ENCODE assay signal across 20 cellular contexts in genomic region chr7:70779321-70779720, GRCh38.
DNase-seq lines count a peak whose midpoint lies in the region; ATAC-seq and TF ChIP-seq lines count a peak whose summit lies in the region.
"Had no signal": no experiment of that assay in that cellular context is flagged by ENCODE, and none has a peak within 500 bp of the region (broad histone marks: within the 10 kb centered on the region; RNA-seq: fewer than 3 reads in every experiment).

No MANE protein-coding gene starts in this region.

- peaks cover 0 to 2% (median 0%) of the 10 kb centered on the region in 7 donors for H3K9me3 Mint-ChIP-seq in CD4-positive, CD25-positive, alpha-beta regulatory T cell
- no peaks in the 10 kb centered on the region for H3K9me3 Mint-ChIP-seq in T-cell
- H3K9me3 Mint-ChIP-seq: brain, endodermal cell had no signal

- H3K36me3 Mint-ChIP-seq in CD4-positive, CD25-positive, alpha-beta regulatory T cell = no peaks in the 10 kb centered on the region
- H3K36me3 Mint-ChIP-seq in T-cell = no peaks in the 10 kb centered on the region

- H3K4me1 ChIP-seq in CD4-positive, CD25-positive, alpha-beta regulatory T cell (ENCODE audit: control insufficient read depth, insufficient read depth, low read length, poor library complexity, severe bottlenecking) = no peaks in the 10 kb centered on the region
- peaks cover 30% of the 10 kb centered on the region for H3K4me1 ChIP-seq in effector memory CD4-positive, alpha-beta T cell (ENCODE audit: control insufficient read depth, insufficient read depth, low read length, poor library complexity, severe bottlenecking)
- H3K4me1 ChIP-seq: SJCRH30 had no signal

- CTCF ChIA-PET in T-cell (lab: Charles Lee) = interaction anchor here in 1 of 2 donors (1.1 to 1.3 kb wide), 2 partner anchors 9 to 22 kb away, joined by 3 read pairs; no protein-coding TSS in a partner anchor

- H3K4me1 Mint-ChIP-seq in CD4-positive, CD25-positive, alpha-beta regulatory T cell = peaks cover 0 to 4% (median 0%) of the 10 kb centered on the region in 4 donors
- H3K4me1 Mint-ChIP-seq in T-cell = peaks cover 42 to 51% (median 43%) of the 10 kb centered on the region in 3 donors

- no peak for DNase-seq in CD4-positive, CD25-positive, alpha-beta regulatory T cell
- DNase-seq in GM12865 (ENCODE audit: low read depth) (peak; percentile 68), T-cell (no peak), SIG-M5 treated with dmso at 0.1 percent for 504 hours (lab: John Stamatoyannopoulos, UW; ENCODE audit: unreplicated experiment) (no peak), HT-29 (ENCODE audit: low spot score) (no peak)
- DNase-seq in effector memory CD4-positive, alpha-beta T cell = peak in 1 of 3 donors; percentile 14
- no peak for DNase-seq in stimulated activated naive CD4-positive, alpha-beta T cell (lab: John Stamatoyannopoulos, UW)
- DNase-seq in stimulated activated CD4-positive, alpha-beta T cell treated with anti-CD3 and anti-CD28 coated beads, Interleukin-1b, Interleukin-23, amount 100 ng/mL, for 48 hours = no peak
- DNase-seq: activated CD4-positive, alpha-beta T cell treated with anti-CD3 and anti-CD28 coated beads, Interleukin-2, amount 50 U/mL, for 4 hours; NCI-H1048; NCI-H1930; NCI-H226; NCI-H774; SJCRH30; stimulated activated naive CD4-positive, alpha-beta T cell treated with Interleukin-2 at 50 U/mL for 16 hours had no signal

- no peak for ATAC-seq in CD4-positive, CD25-positive, alpha-beta regulatory T cell (ENCODE audit: low read depth in 2 of 2)
- peak in 2 of 4 experiments; percentile 54 to 68 for ATAC-seq in T-cell (replicated peaks in 1 of 4)
- ATAC-seq: GM23338 had no signal

- peak overlapping the region; percentile 33 to 89 (median 44) for H3K27ac Mint-ChIP-seq in CD4-positive, CD25-positive, alpha-beta regulatory T cell
- H3K27ac Mint-ChIP-seq in T-cell = peak overlapping the region; percentile 59 to 83
- H3K27ac Mint-ChIP-seq: endodermal cell, GM23338 had no signal

- no peak for TF ChIP-seq CTCF in GM12865 (IDR thresholded peaks at IDR 0.05; ENCODE audit: insufficient read depth, low read depth, low read length, missing control alignments)

- no peak overlapping the region for H3K27ac ChIP-seq in CD4-positive, CD25-positive, alpha-beta regulatory T cell (ENCODE audit: insufficient read depth, low read length, poor library complexity, severe bottlenecking)
- H3K27ac ChIP-seq in effector memory CD4-positive, alpha-beta T cell (ENCODE audit: insufficient read depth, low read length, poor library complexity, severe bottlenecking) = peak overlapping the region; percentile 58
- H3K27ac ChIP-seq: neutrophil, SJCRH30 had no signal

- H3K27me3 Mint-ChIP-seq in CD4-positive, CD25-positive, alpha-beta regulatory T cell = no peaks in the 10 kb centered on the region
- peaks cover 0 to 4% of the 10 kb centered on the region in 2 donors for H3K27me3 Mint-ChIP-seq in T-cell

- H3K4me3 ChIP-seq in CD4-positive, CD25-positive, alpha-beta regulatory T cell (ENCODE audit: low read depth, low read length) = no peak overlapping the region
- no peak overlapping the region; the same call in 1 of the 2 replicates for H3K4me3 ChIP-seq in GM12865 (ENCODE audit: low read depth, low read length)
- peak overlapping the region; percentile 14 for H3K4me3 ChIP-seq in effector memory CD4-positive, alpha-beta T cell (ENCODE audit: insufficient read depth, low read depth, low read length, poor library complexity, severe bottlenecking)
- H3K4me3 ChIP-seq: GM23338, lung, SJCRH30 had no signal

- peak overlapping the region in 1 of 4 donors; percentile 73 for H3K4me3 Mint-ChIP-seq in CD4-positive, CD25-positive, alpha-beta regulatory T cell
- H3K4me3 Mint-ChIP-seq in T-cell = peak overlapping the region; percentile 41 to 58 (median 54)
- H3K4me3 Mint-ChIP-seq: brain, endodermal cell, GM23338 had no signal

- POLR2A ChIA-PET in T-cell (lab: Charles Lee) = interaction anchor here in 1 of 2 donors (0.6 kb wide), 1 partner anchor 40 kb away, joined by 3 read pairs; no protein-coding TSS in a partner anchor

- H3K9me3 ChIP-seq in CD4-positive, CD25-positive, alpha-beta regulatory T cell (ENCODE audit: control insufficient read depth in 2 of 2, low read length in 2 of 2) = peaks cover 0 to 2% of the 10 kb centered on the region in 2 experiments
- H3K9me3 ChIP-seq in effector memory CD4-positive, alpha-beta T cell (ENCODE audit: control insufficient read depth, low read length) = no peaks in the 10 kb centered on the region
- H3K9me3 ChIP-seq: neutrophil, SJCRH30 had no signal

- no peaks in the 10 kb centered on the region for H3K27me3 ChIP-seq in CD4-positive, CD25-positive, alpha-beta regulatory T cell (ENCODE audit: control insufficient read depth, insufficient read depth, low read length)
- no peaks in the 10 kb centered on the region for H3K27me3 ChIP-seq in effector memory CD4-positive, alpha-beta T cell (replicated peaks; ENCODE audit: control insufficient read depth, insufficient read depth, low read length, poor library complexity, severe bottlenecking)
- H3K27me3 ChIP-seq: neutrophil, SJCRH30 had no signal

- H3K36me3 ChIP-seq in CD4-positive, CD25-positive, alpha-beta regulatory T cell (ENCODE audit: control insufficient read depth, insufficient read depth, low read length) = no peaks in the 10 kb centered on the region
- H3K36me3 ChIP-seq in effector memory CD4-positive, alpha-beta T cell (ENCODE audit: control insufficient read depth, insufficient read depth, low read length) = peaks cover 10% of the 10 kb centered on the region
- H3K36me3 ChIP-seq: neutrophil had no signal
